ENCODE assay signal across 8 cellular contexts in genomic region chr2:157470321-157470720, GRCh38. TPM values are rescaled to one million over a fixed set of nuclear protein-coding genes. Genes with fewer than 3 reads are reported as not detected.
A peak's percentile ranks its signal among the peaks of the same experiment; 100 is the strongest.
DNase-seq lines count a peak whose midpoint lies in the region; ATAC-seq lines count a peak whose summit lies in the region.

No MANE protein-coding gene starts in this region.

- H3K27ac ChIP-seq in thymus (ENCODE audit: low read depth): peak overlapping the region; percentile 8

- peaks cover 3% of the 10 kb centered on the region for H3K36me3 Mint-ChIP-seq in activated T-cell treated with anti-CD3 and anti-CD28 coated beads, Interleukin-2, amount 50 U/mL, for 4 hours (ENCODE audit: insufficient read depth)
- H3K36me3 Mint-ChIP-seq in T-helper 17 cell (ENCODE audit: low read depth): no peaks in the 10 kb centered on the region

- peaks cover 12% of the 10 kb centered on the region for H3K4me1 ChIP-seq in thymus (ENCODE audit: control insufficient read depth, insufficient read depth, low read length)

- no peak overlapping the region for H3K4me3 ChIP-seq in thymus (ENCODE audit: low read length)

- peaks cover 78% of the 10 kb centered on the region for H3K4me1 Mint-ChIP-seq in activated T-cell treated with anti-CD3 and anti-CD28 coated beads, Interleukin-2, amount 50 U/mL, for 4 hours (ENCODE audit: low read depth)
- peaks cover 24% of the 10 kb centered on the region for H3K4me1 Mint-ChIP-seq in T-helper 17 cell

- H3K9me3 ChIP-seq in T-helper 17 cell (ENCODE audit: control insufficient read depth, low read length, poor library complexity, severe bottlenecking) (no peaks in the 10 kb centered on the region), thymus (ENCODE audit: control insufficient read depth) (no peaks in the 10 kb centered on the region)

- no peaks in the 10 kb centered on the region for H3K27me3 ChIP-seq in thymus (ENCODE audit: control insufficient read depth, insufficient read depth)

- no peaks in the 10 kb centered on the region for H3K27me3 Mint-ChIP-seq in activated T-cell treated with anti-CD3 and anti-CD28 coated beads, Interleukin-2, amount 50 U/mL, for 4 hours (ENCODE audit: low read depth)
- no peaks in the 10 kb centered on the region for H3K27me3 Mint-ChIP-seq in T-helper 17 cell

- peak overlapping the region; percentile 96 for H3K27ac Mint-ChIP-seq in T-helper 17 cell

- H3K36me3 ChIP-seq in thymus (ENCODE audit: control insufficient read depth, insufficient read depth): no peaks in the 10 kb centered on the region

- H3K4me3 Mint-ChIP-seq in activated T-cell treated with anti-CD3 and anti-CD28 coated beads, Interleukin-2, amount 50 U/mL, for 4 hours: peak overlapping the region; percentile 43
- no peak overlapping the region for H3K4me3 Mint-ChIP-seq in T-helper 17 cell

- peaks cover 12% of the 10 kb centered on the region for H3K9me3 Mint-ChIP-seq in activated T-cell treated with anti-CD3 and anti-CD28 coated beads, Interleukin-2, amount 50 U/mL, for 4 hours

- ATAC-seq in activated T-cell treated with anti-CD3 and anti-CD28 coated beads, Interleukin-2, amount 50 U/mL, for 4 hours: no peak
- ATAC-seq in HG03045 (IDR thresholded peaks at IDR 0.05; ENCODE audit: unreplicated experiment) (peak; percentile 45), T-helper 17 cell (no peak)

- DNase-seq in activated T-cell treated with anti-CD3 and anti-CD28 coated beads, Interleukin-2, amount 50 U/mL, for 4 hours: no peak
- no peak for DNase-seq in activated T-cell treated with anti-CD3 and anti-CD28 coated beads for 4 hours
- no peak for DNase-seq in T-helper 17 cell
- no peak for DNase-seq in NCI-H2227 (lab: John Stamatoyannopoulos, UW; ENCODE audit: unreplicated experiment)
- no peak for DNase-seq in cerebellum (ENCODE audit: low spot score)
- DNase-seq in activated effector memory CD4-positive, alpha-beta T cell treated with Interleukin-2 at 50 U/mL for 16 hours: no peak

RNA-seq across cellular contexts. Expression of gene CYTIP, which starts 26.4 kb away (rescaled TPM):
- total RNA-seq in activated T-cell treated with anti-CD3 and anti-CD28 coated beads, Interleukin-2, amount 50 U/mL, for 4 hours: 100 to 1,000 TPM; 183 to 207 (median 195) TPM
- total RNA-seq in T-helper 17 cell (100 to 1,000 TPM; 286 to 294 TPM), cerebellum (0.27 TPM)
- 86.5 TPM for polyA plus RNA-seq in thymus

Comparison
In these comparisons a context has a peak if more than half of its experiments do, and no peak if none do; other contexts are left out.
1. RNA of gene CYTIP, which starts 26.4 kb away (total RNA-seq): 286 to 294 TPM in T-helper 17 cell and 183 to 207 TPM in activated T-cell treated with anti-CD3 and anti-CD28 coated beads, Interleukin-2, amount 50 U/mL, for 4 hours; 0.27 TPM in cerebellum (single experiment); every median in the first group is over 100 times any median in the second.